Comparison of ENCODE assay signal across 8 cellular contexts in the genomic region with DNA sequence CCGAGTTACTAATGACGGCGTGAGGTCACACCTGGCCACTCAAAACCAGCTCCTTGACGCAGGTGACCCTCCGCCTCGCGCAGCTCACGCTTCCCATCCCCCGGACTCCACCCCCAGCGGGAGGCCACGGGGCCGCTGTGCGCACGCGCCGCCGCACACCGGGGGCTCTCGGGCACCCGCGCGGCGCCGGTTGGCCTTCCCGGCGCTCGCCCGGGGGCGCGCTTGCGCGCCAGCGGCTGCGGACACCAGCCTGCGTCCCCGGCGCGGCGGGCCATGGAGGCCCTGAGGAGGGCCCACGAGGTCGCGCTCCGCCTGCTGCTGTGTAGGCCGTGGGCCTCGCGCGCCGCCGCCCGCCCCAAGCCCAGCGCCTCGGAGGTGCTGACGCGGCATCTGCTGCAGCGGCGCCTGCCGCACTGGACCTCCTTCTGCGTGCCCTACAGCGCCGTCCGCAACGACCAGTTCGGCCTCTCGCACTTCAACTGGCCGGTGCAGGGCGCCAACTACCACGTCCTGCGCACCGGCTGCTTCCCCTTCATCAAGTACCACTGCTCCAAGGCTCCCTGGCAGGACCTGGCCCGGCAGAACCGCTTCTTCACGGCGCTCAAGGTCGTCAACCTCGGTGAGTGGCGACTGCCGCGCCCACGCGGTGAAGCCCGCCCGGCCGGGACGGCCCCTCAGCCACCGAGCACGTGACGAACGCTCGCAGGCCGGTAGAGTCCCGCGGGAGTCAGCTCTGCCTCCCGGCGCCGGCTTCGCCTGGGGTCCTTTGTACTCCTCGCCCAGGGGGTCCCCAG. TPM values are rescaled to one million over a fixed set of nuclear protein-coding genes. Genes with fewer than 3 reads are reported as not detected.
DNase-seq lines count a peak whose midpoint lies in the region; ATAC-seq, FAIRE-seq and TF ChIP-seq lines count a peak whose summit lies in the region.

A gene (plus strand): TSS at position 156 of the 794 bp plus-strand sequence. CDS start 118 bp downstream, at position 274.

- WGBS in adrenal gland, 4 donors: 0% methylated on average over 3 to 97 of the region's 97 CpGs
- WGBS in prostate gland: 0% methylated on average over 79 of the region's 97 CpGs

- H3K27me3 ChIP-seq in adrenal gland (no peaks in the 10 kb centered on the region), left ventricle myocardium inferior (ENCODE audit: low read depth) (no peaks in the 10 kb centered on the region), prostate gland (replicated peaks; ENCODE audit: insufficient read depth) (no peaks in the 10 kb centered on the region)

- H3K36me3 ChIP-seq in adrenal gland (replicated peaks in 1 of 2): no peaks in the 10 kb centered on the region
- H3K36me3 ChIP-seq in left ventricle myocardium inferior: no peaks in the 10 kb centered on the region
- H3K36me3 ChIP-seq in prostate gland: no peaks in the 10 kb centered on the region

- ATAC-seq in HG02610 (IDR thresholded peaks at IDR 0.05; ENCODE audit: unreplicated experiment): peak; percentile 75

- intact Hi-C loops in adrenal gland (cut with DNase I) (loop anchor here in 1 of 2 donors (10.0 kb wide), 1 partner anchor 314 kb away; no protein-coding TSS in a partner anchor), left ventricle myocardium inferior (cut with micrococcal nuclease) (no loop called here), prostate gland (cut with DNase I) (loop anchor here (5.0 kb wide), 1 partner anchor 316 kb away; no protein-coding TSS in a partner anchor)

- TF ChIP-seq POLR2A in GM12892 (IDR thresholded peaks at IDR 0.05; ENCODE audit: low read depth, low read length) (peak; percentile 84; the same call in 1 of the 2 replicates), adrenal gland (IDR thresholded peaks at IDR 0.05) (peak; percentile 82 to 87), prostate gland (IDR thresholded peaks at IDR 0.05) (no peak)

- DNase-seq in GM12892 (ENCODE audit: insufficient read length): peak; percentile 85
- peak; percentile 52 for DNase-seq in NCI-H1048 (lab: John Stamatoyannopoulos, UW)
- DNase-seq in T follicular helper cell (ENCODE audit: low read depth): peak; percentile 74
- peak; percentile 81 to 93 (median 85) for DNase-seq in adrenal gland
- peak; percentile 84 for DNase-seq in left ventricle myocardium inferior
- peak; percentile 87 for DNase-seq in prostate gland (ENCODE audit: low spot score)
- peak; percentile 89 for DNase-seq in ureter (ENCODE audit: low spot score)

- peak within 1 kb of the TSS; percentile 52 to 97 (median 66) for H3K4me3 ChIP-seq in adrenal gland
- H3K4me3 ChIP-seq in left ventricle myocardium inferior: peak within 1 kb of the TSS; percentile 87
- H3K4me3 ChIP-seq in prostate gland: peak within 1 kb of the TSS; percentile 64 to 85

- H3K4me1 ChIP-seq in adrenal gland (replicated peaks in 1 of 2) (peaks cover 0 to 21% of the 10 kb centered on the region in 2 donors), left ventricle myocardium inferior (peaks cover 38% of the 10 kb centered on the region), prostate gland (replicated peaks) (peaks cover 4% of the 10 kb centered on the region)

- peak; percentile 88 for FAIRE-seq in GM12892 (lab: Jason Lieb, UNC)

- peak within 1 kb of the TSS; percentile 80 to 98 (median 96) for H3K27ac ChIP-seq in adrenal gland
- H3K27ac ChIP-seq in left ventricle myocardium inferior (replicated peaks): peak within 1 kb of the TSS; percentile 99
- H3K27ac ChIP-seq in prostate gland: peak within 1 kb of the TSS; percentile 95

- TF ChIP-seq CTCF in adrenal gland (IDR thresholded peaks at IDR 0.05): peak in 1 of 6 experiments; percentile 11
- no peak for TF ChIP-seq CTCF in left ventricle myocardium inferior (IDR thresholded peaks at IDR 0.05; ENCODE audit: borderline replicate concordance)
- peak in 1 of 4 experiments; percentile 30 for TF ChIP-seq CTCF in prostate gland (IDR thresholded peaks at IDR 0.05)

- no peaks in the 10 kb centered on the region for H3K9me3 ChIP-seq in adrenal gland (replicated peaks in 1 of 3)
- H3K9me3 ChIP-seq in left ventricle myocardium inferior (replicated peaks): no peaks in the 10 kb centered on the region
- H3K9me3 ChIP-seq in prostate gland: no peaks in the 10 kb centered on the region

RNA-seq across cellular contexts. Expression of the gene that starts here (rescaled TPM):
- 3.1 TPM for polyA plus RNA-seq in GM12892 (2012; ENCODE audit: missing spikeins)
- total RNA-seq in adrenal gland (1 to 10 TPM; 1.2 to 8.3 (median 5.4) TPM), left ventricle myocardium inferior (13.8 TPM), prostate gland (10 to 100 TPM; 13.6 to 15.0 TPM), ureter (4.2 TPM)
- polyA plus RNA-seq in adrenal gland: 1 to 10 TPM; 2.5 to 4.4 (median 4.0) TPM

Comparison
In these comparisons a context has a peak if more than half of its experiments do, and no peak if none do; other contexts are left out.
1. Peak in every context shown above with its lines: DNase-seq, ATAC-seq, H3K4me3 ChIP-seq and H3K27ac ChIP-seq.